ENCODE assay signal across 8 cellular contexts in genomic region chr16:4271176-4272113, GRCh38. TPM values are rescaled to one million over a fixed set of nuclear protein-coding genes. Genes with fewer than 3 reads are reported as not detected.
DNase-seq lines count a peak whose midpoint lies in the region; FAIRE-seq and TF ChIP-seq lines count a peak whose summit lies in the region.

No MANE protein-coding gene starts in this region.

- no peaks in the 10 kb centered on the region for H3K36me3 ChIP-seq in neutrophil
- H3K36me3 ChIP-seq in subcutaneous abdominal adipose tissue (ENCODE audit: control insufficient read depth in 5 of 5, insufficient read depth in 5 of 5, low read length in 5 of 5), result no peaks in the 10 kb centered on the region

- H3K4me3 ChIP-seq in neutrophil (ENCODE audit: low read depth in 1 of 2, low read length in 1 of 2) (peak overlapping the region; percentile 80 to 91), subcutaneous abdominal adipose tissue (ENCODE audit: low read depth in 1 of 5, low read length in 5 of 5) (peak overlapping the region; percentile 67 to 98 (median 87))

- TF ChIP-seq POLR2A in H54 (IDR thresholded peaks at IDR 0.05; ENCODE audit: low read depth, low read length), result peak; percentile 73

- FAIRE-seq in H54 (lab: Jason Lieb, UNC), result no peak

- H3K27ac ChIP-seq in neutrophil (peak overlapping the region; percentile 89), subcutaneous abdominal adipose tissue (ENCODE audit: low read depth, low read length) (peak overlapping the region; percentile 94)

- H3K9ac ChIP-seq in subcutaneous abdominal adipose tissue (ENCODE audit: low read length in 5 of 5), result peak overlapping the region in 4 of 5 donors; percentile 79 to 85 (median 82)

- H3K27me3 ChIP-seq in neutrophil (no peaks in the 10 kb centered on the region), subcutaneous abdominal adipose tissue (ENCODE audit: control insufficient read depth in 5 of 5, insufficient read depth in 4 of 5, low read length in 5 of 5) (no peaks in the 10 kb centered on the region)

- DNase-seq in Daoy (ENCODE audit: low read depth) (peak; percentile 94), H54 (ENCODE audit: insufficient read length, low spot score) (peak; percentile 92), M059J (ENCODE audit: low read depth) (peak; percentile 93), SIG-M5 (lab: John Stamatoyannopoulos, UW) (peak; percentile 69), foreskin melanocyte (peak; percentile 89)
- peak; percentile 79 for DNase-seq in activated gamma-delta T cell treated with anti-CD3 and anti-CD28 coated beads, Interleukin-2, amount 50 U/mL, for 16 hours (ENCODE audit: low read depth)

- peak; percentile 32 for TF ChIP-seq CTCF in neutrophil (IDR thresholded peaks at IDR 0.05)

- H3K9me3 ChIP-seq in neutrophil, result no peaks in the 10 kb centered on the region
- H3K9me3 ChIP-seq in subcutaneous abdominal adipose tissue (ENCODE audit: control insufficient read depth in 5 of 5, low read length in 5 of 5), result no peaks in the 10 kb centered on the region

- peaks cover 28 to 32% of the 10 kb centered on the region in 2 experiments for H3K4me1 ChIP-seq in neutrophil (ENCODE audit: control insufficient read depth in 1 of 2, insufficient read depth in 1 of 2, low read depth in 1 of 2, low read length in 1 of 2)
- peaks cover 0 to 26% (median 24%) of the 10 kb centered on the region in 5 donors for H3K4me1 ChIP-seq in subcutaneous abdominal adipose tissue (ENCODE audit: control insufficient read depth in 5 of 5, insufficient read depth in 5 of 5, low read length in 5 of 5)

RNA-seq across cellular contexts. Expression of gene TFAP4, which starts 1.4 kb away (rescaled TPM):
- total RNA-seq in Daoy (2014; rRNA removed; shearing (Covaris generic)), result 13.4 and 14.1 TPM in 2 replicates
- 3.2 and 6.2 TPM in 2 replicates for total RNA-seq in M059J (2014; rRNA removed; shearing (Covaris generic))

RNA-seq across cellular contexts. Expression of gene SRL, which starts 29.6 kb away (rescaled TPM):
- total RNA-seq in Daoy (2014; rRNA removed; shearing (Covaris generic)), result not detected in 2 replicates
- total RNA-seq in M059J (2014; rRNA removed; shearing (Covaris generic)), result not detected in 2 replicates

RNA-seq across cellular contexts. Expression of gene GLIS2, which starts 44.4 kb away (rescaled TPM):
- 0.36 and 0.46 TPM in 2 replicates for total RNA-seq in Daoy (2014; rRNA removed; shearing (Covaris generic))
- total RNA-seq in M059J (2014; rRNA removed; shearing (Covaris generic)), result 0.22 and 1.1 TPM in 2 replicates

Comparison
In these comparisons a context has a peak if more than half of its experiments do, and no peak if none do; other contexts are left out.
1. Peak in every context shown above with its lines: DNase-seq, H3K4me3 ChIP-seq and H3K27ac ChIP-seq.